Comparison of ENCODE assay signal across 9 cellular contexts in genomic region chr7:77426521-77427051, GRCh38. TPM values are rescaled to one million over a fixed set of nuclear protein-coding genes. Genes with fewer than 3 reads are reported as not detected.
A peak's percentile ranks its signal among the peaks of the same experiment; 100 is the strongest.
DNase-seq lines count a peak whose midpoint lies in the region; ATAC-seq and TF ChIP-seq lines count a peak whose summit lies in the region.
"Had no signal": no experiment of that assay in that cellular context is flagged by ENCODE, and none has a peak within 500 bp of the region (broad histone marks: within the 10 kb centered on the region; RNA-seq: fewer than 3 reads in every experiment).

No MANE protein-coding gene starts in this region.

- TF ChIP-seq POLR2A in breast epithelium (IDR thresholded peaks at IDR 0.05), result no peak

- no peaks in the 10 kb centered on the region for H3K27me3 ChIP-seq in breast epithelium

- CTCF ChIA-PET in MCF 10A (lab: Yijun Ruan, JAX), result no interaction called here

- TF ChIP-seq CTCF in MCF 10A (IDR thresholded peaks at IDR 0.05; ENCODE audit: unreplicated experiment), result no peak
- no peak for TF ChIP-seq CTCF in breast epithelium (IDR thresholded peaks at IDR 0.05)
- no peak for TF ChIP-seq CTCF in astrocyte of the spinal cord (IDR thresholded peaks at IDR 0.05; ENCODE audit: low read depth, low read length)
- no peak for TF ChIP-seq CTCF in type B pancreatic cell (conservative IDR thresholded peaks at IDR 0.05)

- peak overlapping the region; percentile 44 for H3K27ac Mint-ChIP-seq in MCF 10A (ENCODE audit: low read depth, unreplicated experiment)
- H3K27ac Mint-ChIP-seq in type B pancreatic cell, result peak overlapping the region; percentile 43

- H3K27me3 Mint-ChIP-seq in MCF 10A (ENCODE audit: insufficient read depth, unreplicated experiment) (no peaks in the 10 kb centered on the region), type B pancreatic cell (peaks cover 3% of the 10 kb centered on the region)

- H3K4me1 Mint-ChIP-seq in MCF 10A (ENCODE audit: insufficient read depth, unreplicated experiment) (peaks cover 19% of the 10 kb centered on the region), type B pancreatic cell (ENCODE audit: unreplicated experiment) (peaks cover 51% of the 10 kb centered on the region)

- H3K9me3 ChIP-seq in breast epithelium, result no peaks in the 10 kb centered on the region

- peak overlapping the region; percentile 40 for H3K4me3 Mint-ChIP-seq in MCF 10A (ENCODE audit: unreplicated experiment)
- H3K4me3 Mint-ChIP-seq in type B pancreatic cell, result peak overlapping the region; percentile 51

- H3K4me3 ChIP-seq in breast epithelium (no peak overlapping the region), astrocyte of the spinal cord (ENCODE audit: low read depth, low read length) (no peak overlapping the region)

- intact Hi-C loops in MCF 10A (cut with micrococcal nuclease), result no loop called here
- intact Hi-C loops in breast epithelium (cut with DNase I; ENCODE audit: low total_unique reads), result loop anchor here (10.0 kb wide), 1 partner anchor 172 kb away; no protein-coding TSS in a partner anchor

- no peaks in the 10 kb centered on the region for H3K4me1 ChIP-seq in breast epithelium

- BruUV-seq in MCF 10A (replicated peaks; lab: Mats Ljungman, UMichigan), result no TSS peak

- no peak overlapping the region for H3K27ac ChIP-seq in breast epithelium

- in situ Hi-C loops in astrocyte of the spinal cord (cut with HindIII; ENCODE audit: low sequenced_read_pairs), result no loop called here

- DNase-seq in MCF 10A (ENCODE audit: unreplicated experiment) (no peak), breast epithelium (ENCODE audit: low spot score in 2 of 2) (no peak), astrocyte of the spinal cord (ENCODE audit: low read depth, low spot score) (peak; percentile 53), left lobe of liver (ENCODE audit: low spot score) (no peak), type B pancreatic cell (ENCODE audit: extremely low spot score, unreplicated experiment) (no peak)
- no peak for DNase-seq in stimulated activated naive CD8-positive, alpha-beta T cell treated with anti-CD3 and anti-CD28 coated beads, Interleukin-15, Interleukin-2, amounts not matched to agents 100 U/mL and 50 U/mL, for 24 hours
- DNase-seq: cortex of kidney had no signal

- no peaks in the 10 kb centered on the region for H3K36me3 Mint-ChIP-seq in MCF 10A (ENCODE audit: insufficient read depth, unreplicated experiment)
- H3K36me3 Mint-ChIP-seq in type B pancreatic cell, result no peaks in the 10 kb centered on the region

- POLR2A ChIA-PET in MCF 10A (lab: Yijun Ruan, JAX), result interaction anchor here (2.9 kb wide), 1 partner anchor 11 kb away, joined by 25 read pairs; the partner anchor contains the start of gene GSAP

- ATAC-seq in left lobe of liver, result peak; percentile 39
- no peak for ATAC-seq in HG03460 (IDR thresholded peaks at IDR 0.05; ENCODE audit: unreplicated experiment)
- no peak for ATAC-seq in stimulated activated naive CD8-positive, alpha-beta T cell treated with anti-CD3 and anti-CD28 coated beads, Interleukin-15, Interleukin-2, amounts not matched to agents 100 U/mL and 50 U/mL, for 24 hours
- ATAC-seq in GM18868 (IDR thresholded peaks at IDR 0.05; ENCODE audit: unreplicated experiment), result no peak

- H3K9me3 Mint-ChIP-seq in MCF 10A (ENCODE audit: unreplicated experiment), result no peaks in the 10 kb centered on the region
- no peaks in the 10 kb centered on the region for H3K9me3 Mint-ChIP-seq in type B pancreatic cell

- no peaks in the 10 kb centered on the region for H3K36me3 ChIP-seq in breast epithelium

RNA-seq across cellular contexts. Expression of gene GSAP, which starts 10.4 kb away (rescaled TPM):
- total RNA-seq in MCF 10A (2022) (13.7 and 19.0 TPM in 2 replicates), breast epithelium (10 to 100 TPM; 25.8 to 35.7 (median 27.5) TPM), left lobe of liver (24.3 TPM), type B pancreatic cell (ENCODE audit: low replicate concordance) (5.0 and 6.1 TPM in 2 replicates)
